Comparison of ENCODE assay signal across 10 cellular contexts in the genomic region with DNA sequence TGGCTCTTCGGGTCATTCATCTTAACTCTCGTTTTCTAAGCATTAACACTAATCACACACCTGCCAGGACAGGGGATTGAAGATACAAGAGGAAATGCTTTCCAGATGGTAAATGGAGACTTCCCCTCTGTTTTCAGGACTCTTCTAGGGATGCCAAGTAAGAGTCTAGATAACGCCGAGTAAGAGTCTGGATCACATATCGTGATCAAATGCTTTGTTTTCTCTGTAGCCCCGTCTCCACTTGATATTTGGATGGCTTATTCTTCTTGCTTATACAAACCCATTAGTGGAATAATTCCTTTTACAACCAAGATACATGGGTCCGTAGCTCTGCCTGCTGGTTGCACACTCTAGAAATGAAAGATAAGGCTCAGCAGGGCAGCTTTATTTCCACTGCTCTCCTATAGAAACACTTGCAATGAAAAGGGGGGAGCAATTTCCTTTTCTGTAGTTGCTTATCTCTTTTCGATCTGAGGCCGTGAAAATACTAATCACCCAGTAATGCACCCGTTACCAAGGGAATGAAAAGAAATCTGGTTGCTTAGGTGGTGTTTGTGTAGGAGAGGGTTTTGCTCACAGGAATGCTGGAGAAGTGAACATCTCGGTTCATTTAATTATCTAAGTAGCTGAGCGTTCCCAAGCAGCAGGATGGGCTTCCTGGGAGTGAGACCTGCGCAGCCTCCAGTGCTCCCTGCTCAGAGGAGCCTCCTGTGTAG.
A peak's percentile ranks its signal among the peaks of the same experiment; 100 is the strongest.
DNase-seq lines count a peak whose midpoint lies in the region; ATAC-seq, FAIRE-seq and TF ChIP-seq lines count a peak whose summit lies in the region.
"Had no signal": no experiment of that assay in that cellular context is flagged by ENCODE, and none has a peak within 500 bp of the region (broad histone marks: within the 10 kb centered on the region; RNA-seq: fewer than 3 reads in every experiment).

No MANE protein-coding gene starts in this region.

- H3K4me2 ChIP-seq in SK-N-SH (peak overlapping the region; percentile 81), smooth muscle cell (peak overlapping the region; percentile 80)

- H3K4me1 ChIP-seq in SK-N-SH (ENCODE audit: control insufficient read depth in 1 of 2, insufficient read depth in 2 of 2, low read depth in 1 of 2, low read length in 1 of 2) (peaks cover 4 to 8% of the 10 kb centered on the region in 2 experiments; a peak in 3 of 4 replicates), smooth muscle cell (ENCODE audit: low read depth) (peaks cover 8% of the 10 kb centered on the region)
- H3K4me1 ChIP-seq: testis had no signal

- H3K9me3 ChIP-seq in SK-N-SH (no peaks in the 10 kb centered on the region), smooth muscle cell (replicated peaks; ENCODE audit: low read depth) (no peaks in the 10 kb centered on the region)
- H3K9me3 ChIP-seq: testis had no signal

- H4K20me1 ChIP-seq in SK-N-SH (ENCODE audit: insufficient read depth) (no peaks in the 10 kb centered on the region), smooth muscle cell (ENCODE audit: low read depth) (no peaks in the 10 kb centered on the region)

- H3K4me3 ChIP-seq in SK-N-SH (ENCODE audit: low read depth in 2 of 2, low read length in 1 of 2) (peak overlapping the region; percentile 40 to 56), smooth muscle cell (peak overlapping the region; percentile 36)
- H3K4me3 ChIP-seq: testis had no signal

- DNase-seq in HTR-8/SVneo (ENCODE audit: insufficient read length, low spot score) = peak; percentile 42
- DNase-seq in SK-N-SH = peak; percentile 65
- peak; percentile 52 for DNase-seq in glomerular endothelial cell (ENCODE audit: extremely low read depth, low read depth, low spot score)
- DNase-seq in smooth muscle cell (lab: John Stamatoyannopoulos, UW; ENCODE audit: unreplicated experiment) = no peak
- no peak for DNase-seq in stimulated activated CD4-positive, alpha-beta T cell treated with anti-CD3 and anti-CD28 coated beads, Interleukin-12 subunit alpha, Interleukin-12 subunit beta, amount 100 ng/mL, for 4 hours
- no peak for DNase-seq in SHP77 (lab: John Stamatoyannopoulos, UW)
- no peak for DNase-seq in frontal cortex (ENCODE audit: low spot score in 2 of 2)
- DNase-seq: activated CD4-positive, alpha-beta T cell treated with anti-CD3 and anti-CD28 coated beads for 36 hours had no signal

- 0 out of 4 replicates have a peak, but pooled peaks of 1 of the 2 experiments have one; percentile 2 for TF ChIP-seq EP300 in SK-N-SH (IDR thresholded peaks at IDR 0.05; ENCODE audit: borderline replicate concordance in 1 of 2, low read depth in 1 of 2, low read length in 1 of 2)

- H2AFZ ChIP-seq in SK-N-SH (ENCODE audit: low read depth) (peak overlapping the region; percentile 64), smooth muscle cell (ENCODE audit: low read depth) (peak overlapping the region; percentile 12)

- TF ChIP-seq RAD21 in SK-N-SH (IDR thresholded peaks at IDR 0.05; ENCODE audit: low read length) = no peak

- POLR2A ChIA-PET in SK-N-SH (lab: Yijun Ruan, JAX) = no interaction called here

- no peak for ATAC-seq in HG03159 (IDR thresholded peaks at IDR 0.05; ENCODE audit: unreplicated experiment)
- ATAC-seq: activated CD4-positive, alpha-beta T cell treated with anti-CD3 and anti-CD28 coated beads for 36 hours had no signal

- H3K9me2 ChIP-seq in SK-N-SH = no peaks in the 10 kb centered on the region

- peak overlapping the region; percentile 91 to 96 for H3K27ac ChIP-seq in SK-N-SH (ENCODE audit: low read depth in 2 of 2, low read length in 1 of 2)
- H3K27ac ChIP-seq in smooth muscle cell (ENCODE audit: low read depth) = peak overlapping the region; percentile 79
- H3K27ac ChIP-seq: testis had no signal

- FAIRE-seq in HTR-8/SVneo (lab: Jason Lieb, UNC) (peak; percentile 51), frontal cortex (lab: Jason Lieb, UNC) (no peak)

- H3K36me3 ChIP-seq in SK-N-SH (replicated peaks in 1 of 2; ENCODE audit: control insufficient read depth in 1 of 2, insufficient read depth in 2 of 2, low read length in 1 of 2) = no peaks in the 10 kb centered on the region
- no peaks in the 10 kb centered on the region for H3K36me3 ChIP-seq in smooth muscle cell (ENCODE audit: low read depth)

- H3F3A ChIP-seq in SK-N-SH (replicated peaks; ENCODE audit: insufficient read depth) (peaks cover 28% of the 10 kb centered on the region), smooth muscle cell (ENCODE audit: low read depth) (peaks cover 7% of the 10 kb centered on the region)

- WGBS in SK-N-SH (ENCODE audit: low lambda C conversion rate) = 11% methylated on average over 13 of the region's 13 CpGs
- 30% methylated on average over 13 of the region's 13 CpGs for WGBS in smooth muscle cell (ENCODE audit: low lambda C conversion rate)

- CTCF ChIA-PET in SK-N-SH (lab: Yijun Ruan, JAX) = interaction anchor here (0.9 to 1.5 kb wide), 4 partner anchors 69 to 131 kb away, joined by 3 to 5 read pairs (median 3); no protein-coding TSS in a partner anchor

- H3K9ac ChIP-seq in SK-N-SH (peak overlapping the region; percentile 72), smooth muscle cell (ENCODE audit: low read depth) (peak overlapping the region; percentile 46)

- no peak for TF ChIP-seq CTCF in SK-N-SH (IDR thresholded peaks at IDR 0.05)
- no peak for TF ChIP-seq CTCF in smooth muscle cell (IDR thresholded peaks at IDR 0.05; ENCODE audit: borderline replicate concordance, insufficient read depth, poor library complexity, severe bottlenecking)

- H3K27me3 ChIP-seq in SK-N-SH (ENCODE audit: insufficient read depth) (no peaks in the 10 kb centered on the region), smooth muscle cell (ENCODE audit: low read depth) (no peaks in the 10 kb centered on the region)
- H3K27me3 ChIP-seq: testis had no signal

- H3K79me2 ChIP-seq in SK-N-SH (ENCODE audit: insufficient read depth) (no peaks in the 10 kb centered on the region), smooth muscle cell (ENCODE audit: low read depth) (no peaks in the 10 kb centered on the region)

TF ChIP-seq in SK-N-SH, 30 proteins besides CTCF, POLR2A, EP300 and RAD21:
- TF ChIP-seq NRF1 (IDR thresholded peaks at IDR 0.05; ENCODE audit: low read depth, low read length) (peak; percentile 53), TEAD4 (IDR thresholded peaks at IDR 0.05; ENCODE audit: borderline replicate concordance, insufficient read depth) (peak; percentile 2; the same call in 1 of the 2 replicates), FOXM1 (IDR thresholded peaks at IDR 0.05; ENCODE audit: low read depth) (no peak), TAF1 (IDR thresholded peaks at IDR 0.05; ENCODE audit: borderline replicate concordance, low read depth, low read length) (no peak), GATA2 (CRISPR knock-in tag; IDR thresholded peaks at IDR 0.05) (peak; percentile 52), SIN3A (IDR thresholded peaks at IDR 0.05; ENCODE audit: borderline replicate concordance, low read depth, low read length) (no peak), FOSL2 (IDR thresholded peaks at IDR 0.05; ENCODE audit: borderline replicate concordance, low read depth) (peak; percentile 5; the same call in 1 of the 2 replicates), YY1 (IDR thresholded peaks at IDR 0.05; ENCODE audit: low read depth) (peak; percentile 1; the same call in 1 of the 2 replicates), TCF12 (IDR thresholded peaks at IDR 0.05) (peak; percentile 83)

Comparison
In these comparisons a context has a peak if more than half of its experiments do, and no peak if none do; other contexts are left out.
1. DNase-seq: peak in HTR-8/SVneo (single experiment), SK-N-SH (single experiment) and glomerular endothelial cell (single experiment); none in smooth muscle cell (single experiment), stimulated activated CD4-positive, alpha-beta T cell treated with anti-CD3 and anti-CD28 coated beads, Interleukin-12 subunit alpha, Interleukin-12 subunit beta, amount 100 ng/mL, for 4 hours (single experiment), SHP77 (0 of 2) and frontal cortex (0 of 2).